1 cellular context compared by ENCODE assay signal in the genomic region with DNA sequence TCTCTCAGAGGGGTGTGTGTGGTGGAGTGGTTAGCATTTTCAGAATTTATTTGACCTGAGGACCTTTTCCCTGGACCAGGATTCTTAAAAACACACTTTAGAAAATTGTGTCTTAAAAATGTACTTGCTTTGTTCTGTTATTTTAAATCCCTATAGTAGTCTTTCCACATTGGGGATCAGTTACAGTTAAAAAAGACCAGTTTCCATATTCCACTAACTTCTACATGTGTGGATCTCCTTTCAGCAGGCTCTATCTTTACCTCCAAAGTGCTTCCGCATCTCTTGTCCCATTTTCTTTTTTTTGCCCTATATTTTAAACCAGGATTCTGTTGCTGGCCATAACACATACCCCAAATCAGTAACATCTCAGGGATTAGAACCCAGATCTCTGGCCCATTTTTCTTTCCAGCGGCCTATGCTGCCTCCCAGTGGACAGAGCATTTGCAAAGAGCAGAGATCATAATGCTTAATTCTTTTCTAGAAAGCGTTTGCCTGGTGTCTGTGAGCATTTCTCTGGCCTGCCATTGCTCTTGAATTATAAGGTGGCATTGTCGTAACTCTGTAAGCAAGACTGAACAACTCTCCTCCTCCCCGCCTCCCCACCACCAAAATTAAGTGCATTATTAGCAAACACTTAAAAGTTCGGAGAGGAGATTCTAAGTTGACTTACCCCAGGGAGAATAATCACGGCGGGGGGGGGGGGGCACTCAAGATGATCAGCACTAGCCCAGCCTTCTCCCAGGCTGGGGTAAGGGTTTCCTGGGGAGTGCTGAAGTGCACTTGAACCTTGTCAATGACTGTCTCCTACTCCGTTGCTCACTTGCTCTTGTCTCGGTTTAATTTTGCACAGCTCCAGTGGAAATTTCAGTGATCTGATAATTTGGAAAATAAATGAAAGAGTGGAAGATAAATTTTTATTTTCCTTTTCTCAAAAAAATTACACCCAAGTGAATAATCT.
A peak's percentile ranks its signal among the peaks of the same experiment; 100 is the strongest.
TF ChIP-seq lines count a peak whose summit lies in the region.

No MANE protein-coding gene starts in this region.

TF ChIP-seq in HEK293, 187 proteins besides CTCF, POLR2A, EP300 and RAD21 (continued from another document):
- TF ChIP-seq ZNF561 (tag by site-specific recombination; IDR thresholded peaks at IDR 0.05; ENCODE audit: borderline replicate concordance) (0 out of 2 replicates have a peak, but pooled peaks have one; percentile 32), ZXDB (tag by site-specific recombination; IDR thresholded peaks at IDR 0.05) (0 out of 2 replicates have a peak, but pooled peaks have one; percentile 19), ZNF76 (tag by site-specific recombination; IDR thresholded peaks at IDR 0.05; ENCODE audit: borderline replicate concordance, low read depth) (no peak), ZSCAN30 (tag by site-specific recombination; IDR thresholded peaks at IDR 0.05) (no peak), ZBTB8A (tag by site-specific recombination; IDR thresholded peaks at IDR 0.05) (no peak), PATZ1 (tag by site-specific recombination; IDR thresholded peaks at IDR 0.05) (no peak), YY1 (tag by site-specific recombination; IDR thresholded peaks at IDR 0.05) (no peak), ZNF416 (tag by site-specific recombination; IDR thresholded peaks at IDR 0.05) (no peak), ZNF654 (tag by site-specific recombination; IDR thresholded peaks at IDR 0.05; ENCODE audit: low read depth) (peak; percentile 83), SP7 (tag by site-specific recombination; IDR thresholded peaks at IDR 0.05) (no peak), TCF7L2 (IDR thresholded peaks at IDR 0.05; ENCODE audit: borderline replicate concordance, low read depth, low read length) (no peak), MZF1 (tag by site-specific recombination; IDR thresholded peaks at IDR 0.05; ENCODE audit: borderline replicate concordance) (peak; percentile 98), ZNF324 (tag by site-specific recombination; IDR thresholded peaks at IDR 0.05) (no peak), KLF7 (tag by site-specific recombination; IDR thresholded peaks at IDR 0.05; ENCODE audit: borderline replicate concordance) (no peak), ZNF174 (tag by site-specific recombination; IDR thresholded peaks at IDR 0.05) (no peak), ZNF660 (tag by site-specific recombination; IDR thresholded peaks at IDR 0.05) (0 out of 2 replicates have a peak, but pooled peaks have one; percentile 27)
- TF ChIP-seq, protein P1, sequence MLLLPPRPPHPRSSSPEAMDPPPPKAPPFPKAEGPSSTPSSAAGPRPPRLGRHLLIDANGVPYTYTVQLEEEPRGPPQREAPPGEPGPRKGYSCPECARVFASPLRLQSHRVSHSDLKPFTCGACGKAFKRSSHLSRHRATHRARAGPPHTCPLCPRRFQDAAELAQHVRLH (tag by site-specific recombination; IDR thresholded peaks at IDR 0.05): peak; percentile 88; the same call in 1 of the 2 replicates
- TF ChIP-seq, protein P2, sequence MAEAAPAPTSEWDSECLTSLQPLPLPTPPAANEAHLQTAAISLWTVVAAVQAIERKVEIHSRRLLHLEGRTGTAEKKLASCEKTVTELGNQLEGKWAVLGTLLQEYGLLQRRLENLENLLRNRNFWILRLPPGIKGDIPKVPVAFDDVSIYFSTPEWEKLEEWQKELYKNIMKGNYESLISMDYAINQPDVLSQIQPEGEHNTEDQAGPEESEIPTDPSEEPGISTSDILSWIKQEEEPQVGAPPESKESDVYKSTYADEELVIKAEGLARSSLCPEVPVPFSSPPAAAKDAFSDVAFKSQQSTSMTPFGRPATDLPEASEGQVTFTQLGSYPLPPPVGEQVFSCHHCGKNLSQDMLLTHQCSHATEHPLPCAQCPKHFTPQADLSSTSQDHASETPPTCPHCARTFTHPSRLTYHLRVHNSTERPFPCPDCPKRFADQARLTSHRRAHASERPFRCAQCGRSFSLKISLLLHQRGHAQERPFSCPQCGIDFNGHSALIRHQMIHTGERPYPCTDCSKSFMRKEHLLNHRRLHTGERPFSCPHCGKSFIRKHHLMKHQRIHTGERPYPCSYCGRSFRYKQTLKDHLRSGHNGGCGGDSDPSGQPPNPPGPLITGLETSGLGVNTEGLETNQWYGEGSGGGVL (tag by site-specific recombination; IDR thresholded peaks at IDR 0.05): no peak
- TF ChIP-seq, protein P3, sequence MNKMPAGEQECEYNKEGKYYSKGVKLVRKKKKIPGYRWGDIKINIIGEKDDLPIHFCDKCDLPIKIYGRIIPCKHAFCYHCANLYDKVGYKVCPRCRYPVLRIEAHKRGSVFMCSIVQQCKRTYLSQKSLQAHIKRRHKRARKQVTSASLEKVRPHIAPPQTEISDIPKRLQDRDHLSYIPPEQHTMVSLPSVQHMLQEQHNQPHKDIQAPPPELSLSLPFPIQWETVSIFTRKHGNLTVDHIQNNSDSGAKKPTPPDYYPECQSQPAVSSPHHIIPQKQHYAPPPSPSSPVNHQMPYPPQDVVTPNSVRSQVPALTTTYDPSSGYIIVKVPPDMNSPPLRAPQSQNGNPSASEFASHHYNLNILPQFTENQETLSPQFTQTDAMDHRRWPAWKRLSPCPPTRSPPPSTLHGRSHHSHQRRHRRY (tag by site-specific recombination; IDR thresholded peaks at IDR 0.05): no peak
